11 cellular contexts compared by ENCODE assay signal in genomic region chrX:23662187-23662586, GRCh38. TPM values are rescaled to one million over a fixed set of nuclear protein-coding genes. Genes with fewer than 3 reads are reported as not detected.
DNase-seq lines count a peak whose midpoint lies in the region; ATAC-seq and TF ChIP-seq lines count a peak whose summit lies in the region.
"Had no signal": no experiment of that assay in that cellular context is flagged by ENCODE, and none has a peak within 500 bp of the region (broad histone marks: within the 10 kb centered on the region; RNA-seq: fewer than 3 reads in every experiment).

No MANE protein-coding gene starts in this region.

- H3K9me3 ChIP-seq in uterus = no peaks in the 10 kb centered on the region
- H3K9me3 ChIP-seq in SJCRH30 (replicated peaks) = no peaks in the 10 kb centered on the region
- H3K9me3 ChIP-seq: prostate gland had no signal

- H3K4me1 Mint-ChIP-seq in immature natural killer cell = peaks cover 21 to 28% of the 10 kb centered on the region in 2 donors

- H3K27ac ChIP-seq in dorsolateral prefrontal cortex (no peak overlapping the region), uterus (no peak overlapping the region), SJCRH30 (no peak overlapping the region)
- H3K27ac ChIP-seq: prostate gland had no signal

- H3K9me3 Mint-ChIP-seq in immature natural killer cell = no peaks in the 10 kb centered on the region

- H3K27me3 ChIP-seq in dorsolateral prefrontal cortex (peaks cover 0 to 29% (median 3%) of the 10 kb centered on the region in 45 donors), H7 (ENCODE audit: control insufficient read depth, insufficient read depth, low read length) (no peaks in the 10 kb centered on the region), uterus (no peaks in the 10 kb centered on the region), SJCRH30 (no peaks in the 10 kb centered on the region)

- peaks cover 0 to 3% (median 0%) of the 10 kb centered on the region in 3 donors for H3K27me3 Mint-ChIP-seq in immature natural killer cell (ENCODE audit: low read depth in 3 of 3)

- ATAC-seq in GM18511 (IDR thresholded peaks at IDR 0.05; ENCODE audit: unreplicated experiment) (peak; percentile 61), GM21423 (IDR thresholded peaks at IDR 0.05; ENCODE audit: unreplicated experiment) (peak; percentile 51), HG03469 (IDR thresholded peaks at IDR 0.05; ENCODE audit: unreplicated experiment) (peak; percentile 53)
- ATAC-seq: K562 had no signal

- TF ChIP-seq POLR2A in uterus (IDR thresholded peaks at IDR 0.05) = no peak

- no peaks in the 10 kb centered on the region for H3K4me1 ChIP-seq in uterus
- 0 out of 2 replicates have a peak, but pooled peaks cover 3% of the 10 kb centered on the region for H3K4me1 ChIP-seq in SJCRH30
- H3K4me1 ChIP-seq: prostate gland had no signal

- intact Hi-C loops in dorsolateral prefrontal cortex (cut with DNase I) = no loop called here
- intact Hi-C loops in uterus (cut with DNase I; ENCODE audit: low total_unique reads) = no loop called here

- H3K36me3 Mint-ChIP-seq in immature natural killer cell = no peaks in the 10 kb centered on the region

- peak; percentile 28 to 32 (median 29) for DNase-seq in immature natural killer cell
- no peak for DNase-seq in dorsolateral prefrontal cortex
- DNase-seq in H7 = no peak
- DNase-seq in uterus = no peak
- DNase-seq in SJCRH30 = no peak
- DNase-seq: DND-41 had no signal

- H3K4me3 ChIP-seq in dorsolateral prefrontal cortex = no peak overlapping the region
- H3K4me3 ChIP-seq in H7 (ENCODE audit: insufficient read depth, low read depth, low read length) = no peak overlapping the region
- H3K4me3 ChIP-seq in uterus = no peak overlapping the region
- H3K4me3 ChIP-seq in SJCRH30 = no peak overlapping the region
- H3K4me3 ChIP-seq: K562, prostate gland had no signal

- no peak for TF ChIP-seq CTCF in dorsolateral prefrontal cortex (IDR thresholded peaks at IDR 0.05 in 54 of 56, conservative IDR thresholded peaks at IDR 0.05 in 2 of 56; ENCODE audit: low read depth in 1 of 56, partially characterized antibody in 56 of 56)
- TF ChIP-seq CTCF in uterus (IDR thresholded peaks at IDR 0.05) = no peak

- H3K4me3 Mint-ChIP-seq in immature natural killer cell = peak overlapping the region in 3 of 5 donors; percentile 21 to 30 (median 27)

- H3K36me3 ChIP-seq in H7 (replicated peaks; ENCODE audit: control insufficient read depth, insufficient read depth, low read length) (no peaks in the 10 kb centered on the region), uterus (no peaks in the 10 kb centered on the region), SJCRH30 (no peaks in the 10 kb centered on the region)
- H3K36me3 ChIP-seq: prostate gland had no signal

- H3K27ac Mint-ChIP-seq in immature natural killer cell = peak overlapping the region in 4 of 6 donors; percentile 28 to 63 (median 44)

RNA-seq across cellular contexts. Expression of gene PRDX4, which starts 5.1 kb away (rescaled TPM):
- polyA plus RNA-seq in immature natural killer cell = 10 to 100 TPM; 49.1 to 95.2 (median 66.7) TPM
- 10 to 100 TPM in 119 of 120 experiments, 1 to 10 TPM in 1; 9.9 to 31.7 (median 15.4) TPM for total RNA-seq in dorsolateral prefrontal cortex
- 474 and 507 TPM in 2 replicates for total RNA-seq in H7 (2014; rRNA removed; shearing (Covaris generic))
- total RNA-seq in uterus = 100 to 1,000 TPM in 2 of 4 donors, 10 to 100 TPM in 2; 39.7 to 151 (median 97.2) TPM
- total RNA-seq in SJCRH30 (2014; rRNA removed; shearing (Covaris generic)) = 183 and 196 TPM in 2 replicates

Comparison
In these comparisons a context has a peak if more than half of its experiments do, and no peak if none do; other contexts are left out.
1. DNase-seq: peak in immature natural killer cell (3 of 3); none in dorsolateral prefrontal cortex (0 of 10), H7 (single experiment), uterus (0 of 2) and SJCRH30 (0 of 2).
2. Peak in every context shown above with its lines, with median percentiles within 50 percentile points of each other: ATAC-seq.